8 cellular contexts compared by ENCODE assay signal in the genomic region with DNA sequence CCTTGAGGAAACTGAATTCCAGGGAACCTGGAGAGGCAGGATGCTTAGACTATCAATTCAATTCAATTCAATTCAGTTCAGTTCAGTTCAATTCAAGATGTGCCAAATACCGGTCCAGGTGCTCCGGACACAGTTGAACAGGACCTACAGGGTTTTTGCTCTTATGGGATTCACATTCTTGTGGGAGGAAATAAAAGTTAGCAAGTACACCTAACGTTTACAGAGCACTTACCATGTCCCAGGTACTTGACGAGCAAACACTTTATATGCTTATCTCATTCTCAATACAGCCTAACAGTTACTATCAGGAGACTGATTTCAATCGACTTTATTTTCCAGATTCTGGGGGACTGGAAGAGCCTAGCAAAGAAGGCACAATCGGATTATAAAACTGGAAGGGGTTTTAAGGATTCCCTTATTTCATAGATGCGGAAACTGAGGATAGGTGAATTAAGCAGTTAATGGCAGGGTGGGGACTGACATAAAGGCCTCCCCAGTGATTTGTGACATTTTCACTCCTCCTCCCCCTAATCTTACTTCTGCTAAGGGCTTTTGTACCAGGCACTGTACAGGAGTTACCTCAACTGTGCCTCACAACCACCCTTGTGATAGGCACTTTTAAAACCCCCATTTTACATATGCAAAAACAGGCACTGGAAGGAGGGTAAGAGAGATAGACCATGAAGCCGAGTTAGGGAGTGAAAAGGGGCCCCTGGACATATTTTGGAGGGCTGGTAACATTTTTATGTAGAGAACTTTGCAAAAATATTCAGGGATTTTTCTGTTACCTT. TPM values are rescaled to one million over a fixed set of nuclear protein-coding genes. Genes with fewer than 3 reads are reported as not detected.
DNase-seq lines count a peak whose midpoint lies in the region; ATAC-seq, FAIRE-seq and TF ChIP-seq lines count a peak whose summit lies in the region.

No MANE protein-coding gene starts in this region.

- FAIRE-seq in pancreas (lab: Jason Lieb, UNC) = no peak

- H3K9ac ChIP-seq in duodenal mucosa (ENCODE audit: low read depth in 1 of 2, low read length in 2 of 2) = peak overlapping the region; percentile 92 to 94

- H3K27ac ChIP-seq in duodenal mucosa (ENCODE audit: low read depth, low read length) (no peak overlapping the region), pancreas (peak overlapping the region; percentile 81 to 96 (median 89))

- no peaks in the 10 kb centered on the region for H3K27me3 ChIP-seq in duodenal mucosa (ENCODE audit: control insufficient read depth in 1 of 2, insufficient read depth in 2 of 2, low read length in 2 of 2)
- no peaks in the 10 kb centered on the region for H3K27me3 ChIP-seq in pancreas

- intact Hi-C loops in pancreas (cut with DNase I) = no loop called here

- H3K36me3 ChIP-seq in duodenal mucosa (ENCODE audit: control insufficient read depth in 1 of 2, insufficient read depth in 2 of 2, low read length in 2 of 2) = no peaks in the 10 kb centered on the region
- peaks cover 0 to 1% (median 0%) of the 10 kb centered on the region in 3 donors for H3K36me3 ChIP-seq in pancreas

- H3K9me3 ChIP-seq in duodenal mucosa (ENCODE audit: control insufficient read depth in 1 of 2, low read length in 2 of 2) (no peaks in the 10 kb centered on the region), pancreas (no peaks in the 10 kb centered on the region)

- no peak for TF ChIP-seq CTCF in pancreas (IDR thresholded peaks at IDR 0.05)

- DNase-seq in DMS53 treated with DMSO at 0.1 percent for 48 hours (lab: John Stamatoyannopoulos, UW; ENCODE audit: unreplicated experiment) (peak; percentile 66), NCI-H345 treated with DMSO at 0.1 percent for 48 hours (lab: John Stamatoyannopoulos, UW; ENCODE audit: unreplicated experiment) (peak; percentile 55), pancreas (no peak), HUDEP-2 (lab: John Stamatoyannopoulos, UW; ENCODE audit: unreplicated experiment in 76 of 76) (no peak), NCI-H446 treated with DMSO at 0.1 percent for 48 hours (lab: John Stamatoyannopoulos, UW) (no peak), SHP77 (lab: John Stamatoyannopoulos, UW) (no peak)

- peak in 1 of 4 donors; percentile 2 for ATAC-seq in pancreas
- ATAC-seq in GM21737 (IDR thresholded peaks at IDR 0.05; ENCODE audit: unreplicated experiment) = no peak

- H3K4me1 ChIP-seq in duodenal mucosa (ENCODE audit: control insufficient read depth in 1 of 2, insufficient read depth in 2 of 2, low read length in 2 of 2) (peaks cover 17 to 35% of the 10 kb centered on the region in 2 donors), pancreas (peaks cover 11 to 27% (median 13%) of the 10 kb centered on the region in 3 donors)

- peak overlapping the region in 1 of 2 donors; percentile 89 for H3K4me3 ChIP-seq in duodenal mucosa (ENCODE audit: low read depth in 1 of 2, low read length in 2 of 2)
- H3K4me3 ChIP-seq in pancreas = peak overlapping the region in 3 of 4 donors; percentile 68 to 90 (median 85)

- 42 to 45% methylated on average over 8 of the region's 8 CpGs for WGBS in pancreas, 2 donors

RNA-seq across cellular contexts. Expression of a gene that starts 0.7 kb away (rescaled TPM):
- 10 to 100 TPM; 23.3 to 39.4 (median 28.2) TPM for total RNA-seq in pancreas
- 10 to 100 TPM; 14.3 to 18.2 TPM for polyA plus RNA-seq in pancreas

RNA-seq across cellular contexts. Expression of a gene that starts 1.2 kb away (rescaled TPM):
- 1 to 10 TPM; 4.3 to 7.9 (median 5.4) TPM for total RNA-seq in pancreas
- polyA plus RNA-seq in pancreas = 1 to 10 TPM; 2.7 to 4.8 TPM

RNA-seq across cellular contexts. Expression of a gene that starts 32.9 kb away (rescaled TPM):
- total RNA-seq in pancreas = 10 to 100 TPM; 15.2 to 35.3 (median 21.5) TPM
- polyA plus RNA-seq in pancreas = 10 to 100 TPM; 22.2 to 23.8 TPM

Comparison
In these comparisons a context has a peak if more than half of its experiments do, and no peak if none do; other contexts are left out.
1. DNase-seq: peak in DMS53 treated with DMSO at 0.1 percent for 48 hours (single experiment) and NCI-H345 treated with DMSO at 0.1 percent for 48 hours (single experiment); none in pancreas (0 of 6), HUDEP-2 (0 of 76), NCI-H446 treated with DMSO at 0.1 percent for 48 hours (single experiment) and SHP77 (0 of 2).